ENCODE assay signal across 8 cellular contexts in genomic region chr6:106097368-106098231, GRCh38. TPM values are rescaled to one million over a fixed set of nuclear protein-coding genes. Genes with fewer than 3 reads are reported as not detected.
DNase-seq lines count a peak whose midpoint lies in the region; ATAC-seq and FAIRE-seq lines count a peak whose summit lies in the region.

No MANE protein-coding gene starts in this region.

- peak overlapping the region; percentile 94 to 100 (median 97) for H3K4me3 Mint-ChIP-seq in immature natural killer cell
- H3K4me3 Mint-ChIP-seq in stimulated activated naive CD8-positive, alpha-beta T cell treated with anti-CD3 and anti-CD28 coated beads, Interleukin-15, amount 100 ng/mL, for 72 hours: peak overlapping the region; percentile 88 to 95

- DNase-seq in stimulated activated CD8-positive, alpha-beta memory T cell treated with anti-CD3 and anti-CD28 coated beads, Interleukin-12 subunit alpha, Interleukin-12 subunit beta, amount 100 ng/mL, for 1 hour (ENCODE audit: low read depth): peak; percentile 25
- DNase-seq in stimulated activated CD8-positive, alpha-beta memory T cell treated with anti-CD3 and anti-CD28 coated beads, Interleukin-4, amount 100 ng/mL, for 48 hours: no peak
- DNase-seq in SIG-M5 treated with dmso at 0.1 percent for 504 hours (lab: John Stamatoyannopoulos, UW; ENCODE audit: unreplicated experiment) (peak; percentile 70), astrocyte of the hippocampus (ENCODE audit: low read depth, low spot score) (peak; percentile 54), immature natural killer cell (peak; percentile 82 to 86 (median 84)), urothelium cell line (ENCODE audit: low spot score) (no peak)
- DNase-seq in stimulated activated naive CD8-positive, alpha-beta T cell treated with anti-CD3 and anti-CD28 coated beads, Interleukin-15, amount 100 ng/mL, for 72 hours: peak; percentile 53 to 67

- no peak for FAIRE-seq in urothelium cell line (lab: Jason Lieb, UNC)

- H3K27ac Mint-ChIP-seq in immature natural killer cell: peak overlapping the region; percentile 97 to 100 (median 99)
- peak overlapping the region; percentile 97 to 98 for H3K27ac Mint-ChIP-seq in stimulated activated naive CD8-positive, alpha-beta T cell treated with anti-CD3 and anti-CD28 coated beads, Interleukin-15, amount 100 ng/mL, for 72 hours

- ATAC-seq in HG03060 (IDR thresholded peaks at IDR 0.05; ENCODE audit: low read depth, unreplicated experiment): peak; percentile 33
- peak; percentile 52 for ATAC-seq in stimulated activated naive CD8-positive, alpha-beta T cell treated with anti-CD3 and anti-CD28 coated beads, Interleukin-15, amount 100 ng/mL, for 72 hours

- peaks cover 27 to 30% (median 28%) of the 10 kb centered on the region in 3 donors for H3K36me3 Mint-ChIP-seq in immature natural killer cell

- H3K9me3 Mint-ChIP-seq in immature natural killer cell: no peaks in the 10 kb centered on the region
- H3K9me3 Mint-ChIP-seq in stimulated activated naive CD8-positive, alpha-beta T cell treated with anti-CD3 and anti-CD28 coated beads, Interleukin-15, amount 100 ng/mL, for 72 hours: no peaks in the 10 kb centered on the region

- peaks cover 67 to 90% of the 10 kb centered on the region in 2 donors for H3K4me1 Mint-ChIP-seq in immature natural killer cell
- H3K4me1 Mint-ChIP-seq in stimulated activated naive CD8-positive, alpha-beta T cell treated with anti-CD3 and anti-CD28 coated beads, Interleukin-15, amount 100 ng/mL, for 72 hours: peaks cover 86% of the 10 kb centered on the region

- peaks cover 5 to 16% (median 16%) of the 10 kb centered on the region in 3 donors for H3K27me3 Mint-ChIP-seq in immature natural killer cell (ENCODE audit: low read depth in 3 of 3)
- H3K27me3 Mint-ChIP-seq in stimulated activated naive CD8-positive, alpha-beta T cell treated with anti-CD3 and anti-CD28 coated beads, Interleukin-15, amount 100 ng/mL, for 72 hours: peaks cover 16% of the 10 kb centered on the region

RNA-seq across cellular contexts. Expression of gene PRDM1, which starts 11.5 kb away (rescaled TPM):
- polyA plus RNA-seq in immature natural killer cell: 10 to 100 TPM; 25.3 to 77.0 (median 33.0) TPM

Comparison
In these comparisons a context has a peak if more than half of its experiments do, and no peak if none do; other contexts are left out.
1. DNase-seq: peak in stimulated activated CD8-positive, alpha-beta memory T cell treated with anti-CD3 and anti-CD28 coated beads, Interleukin-12 subunit alpha, Interleukin-12 subunit beta, amount 100 ng/mL, for 1 hour (single experiment), SIG-M5 treated with dmso at 0.1 percent for 504 hours (single experiment), astrocyte of the hippocampus (single experiment), immature natural killer cell (3 of 3) and stimulated activated naive CD8-positive, alpha-beta T cell treated with anti-CD3 and anti-CD28 coated beads, Interleukin-15, amount 100 ng/mL, for 72 hours (2 of 2); none in stimulated activated CD8-positive, alpha-beta memory T cell treated with anti-CD3 and anti-CD28 coated beads, Interleukin-4, amount 100 ng/mL, for 48 hours (single experiment) and urothelium cell line (single experiment).